In the genomic region with DNA sequence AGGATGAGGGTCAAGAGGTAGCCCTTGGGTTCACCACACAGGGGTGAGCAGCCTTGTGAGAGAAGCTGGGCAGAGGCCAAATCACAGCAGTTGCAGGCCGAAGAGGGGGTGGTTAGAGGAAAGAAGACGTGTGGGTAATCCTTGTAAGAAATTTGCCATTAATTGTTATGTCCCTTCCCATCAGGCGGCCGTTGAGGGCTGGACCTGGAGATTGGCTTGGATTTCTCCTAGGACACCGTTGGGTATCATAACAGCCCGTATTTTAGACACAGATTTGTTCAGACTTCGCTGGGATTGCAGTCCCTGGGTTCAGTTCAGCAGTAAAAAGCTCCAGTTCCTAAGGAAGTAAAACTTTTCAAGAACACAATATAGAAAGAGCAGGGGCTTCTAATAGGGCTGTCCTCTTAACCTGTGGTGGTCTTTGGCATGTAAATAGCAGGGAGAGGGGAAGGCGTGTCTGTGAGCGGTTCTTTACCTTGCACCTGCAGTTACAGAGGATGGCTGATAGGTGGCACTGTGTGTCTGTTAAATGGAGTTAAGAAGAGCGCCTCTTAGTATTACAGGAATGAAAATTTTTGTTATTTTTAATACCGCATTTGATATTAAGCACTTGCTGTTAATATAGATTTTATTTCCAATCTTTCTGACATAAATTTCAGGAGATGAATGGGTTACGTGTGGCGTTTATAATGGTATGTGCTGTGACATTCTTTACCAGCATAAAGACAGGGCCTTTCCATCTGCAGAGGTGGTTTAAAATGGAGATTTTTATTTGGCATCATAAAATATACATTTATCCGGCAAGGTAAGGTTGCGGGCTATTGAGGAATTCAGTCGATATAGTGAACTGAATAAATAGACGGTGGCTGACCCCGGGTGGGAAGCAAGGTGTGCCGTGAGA, we compare ENCODE assay signal across 8 cellular contexts.
DNase-seq lines count a peak whose midpoint lies in the region; ATAC-seq and TF ChIP-seq lines count a peak whose summit lies in the region.
"Not testable (repeated sequence)": the region's sequence is repeated elsewhere in the genome, so short reads cannot be mapped to it uniquely, and the experiment has no call there.

No MANE protein-coding gene starts in this region.

- WGBS in prostate gland, result 67% methylated on average over 18 of the region's 19 CpGs

- peak; percentile 53 for ATAC-seq in HG02870 (IDR thresholded peaks at IDR 0.05; ENCODE audit: unreplicated experiment)

- H3K36me3 Mint-ChIP-seq in chondrocyte (ENCODE audit: low read depth), result not testable (repeated sequence)

- not testable (repeated sequence) for H3K4me3 Mint-ChIP-seq in chondrocyte (ENCODE audit: unreplicated experiment)

- not testable (repeated sequence) for H3K27me3 Mint-ChIP-seq in chondrocyte (ENCODE audit: low read depth)

- H3K27ac ChIP-seq in prostate gland, result not testable (repeated sequence)

- H3K9me3 Mint-ChIP-seq in chondrocyte (ENCODE audit: low read depth), result not testable (repeated sequence)

- not testable (repeated sequence) for H3K9me3 ChIP-seq in prostate gland

- TF ChIP-seq CTCF in GM12874 (IDR thresholded peaks at IDR 0.05; ENCODE audit: insufficient read depth, low read depth, low read length), result peak; percentile 28; the same call in 1 of the 2 replicates
- TF ChIP-seq CTCF in chondrocyte (IDR thresholded peaks at IDR 0.05), result peak; percentile 79
- TF ChIP-seq CTCF in prostate gland (IDR thresholded peaks at IDR 0.05), result peak in 3 of 4 experiments; percentile 22 to 49 (median 47)

- DNase-seq in ACHN, result peak; percentile 54
- DNase-seq in NCI-H1694 treated with DMSO at 0.1 percent for 48 hours (lab: John Stamatoyannopoulos, UW), result peak; percentile 35
- DNase-seq in SW480 (ENCODE audit: low spot score), result peak; percentile 13
- not testable (repeated sequence) for DNase-seq in chondrocyte (ENCODE audit: low spot score); prostate gland (ENCODE audit: low spot score)
- DNase-seq in inferior parietal cortex (ENCODE audit: extremely low spot score), result peak; percentile 18

- not testable (repeated sequence) for H3K4me1 ChIP-seq in prostate gland (replicated peaks)

- not testable (repeated sequence) for H3K36me3 ChIP-seq in prostate gland

- H3K4me1 Mint-ChIP-seq in chondrocyte (ENCODE audit: low read depth), result not testable (repeated sequence)

- H3K4me3 ChIP-seq in prostate gland, result not testable (repeated sequence)

- in situ Hi-C loops in ACHN (cut with HindIII; ENCODE audit: low pct_ligation_motif_present, low pct_unique_long_range_greater_than_20kb, low sequenced_read_pairs), result not testable (repeated sequence)

- TF ChIP-seq POLR2A in prostate gland (IDR thresholded peaks at IDR 0.05), result not testable (repeated sequence)

- H3K27ac Mint-ChIP-seq in chondrocyte (ENCODE audit: unreplicated experiment), result not testable (repeated sequence)

- intact Hi-C loops in prostate gland (cut with DNase I), result not testable (repeated sequence)

- not testable (repeated sequence) for H3K27me3 ChIP-seq in prostate gland (replicated peaks; ENCODE audit: insufficient read depth)

Comparison
In these comparisons a context has a peak if more than half of its experiments do, and no peak if none do; other contexts are left out.
1. CTCF ChIP-seq: peak in every context shown above with its lines; median percentile 79 in chondrocyte; 47 in prostate gland; 28 in GM12874.